In genomic region chr10:91257310-91257709, GRCh38 we compare ENCODE assay signal across 32 cellular contexts.
"Had no signal": no experiment of that assay in that cellular context is flagged by ENCODE, and none has a peak within 500 bp of the region (broad histone marks: within the 10 kb centered on the region; RNA-seq: fewer than 3 reads in every experiment).

No MANE protein-coding gene starts in this region.

- H3K27ac ChIP-seq: adrenal gland, ascending aorta, body of pancreas, brain microvascular endothelial cell, breast epithelium, cardiac muscle cell had no signal

- H3K36me3 ChIP-seq: cardiac muscle cell had no signal

- H3K27me3 ChIP-seq: adrenal gland, ascending aorta, body of pancreas, brain microvascular endothelial cell, breast epithelium, cardiac muscle cell had no signal

- DNase-seq: activated effector memory CD4-positive, alpha-beta T cell treated with anti-CD3 and anti-CD28 coated beads, Interleukin-2, amount 50 U/mL, for 16 hours; activated effector memory CD4-positive, alpha-beta T cell treated with Interleukin-2 at 50 U/mL for 16 hours; activated gamma-delta T cell; activated gamma-delta T cell treated with Interleukin-2 at 50 U/mL for 16 hours; activated naive CD4-positive, alpha-beta T cell; activated naive CD4-positive, alpha-beta T cell treated with anti-CD3 and anti-CD28 coated beads for 36 hours; activated naive CD4-positive, alpha-beta T cell treated with anti-CD3 and anti-CD28 coated beads, Interleukin-2, amount 10 ng/mL, durations not matched to agents 7 days and 5 days; activated naive CD4-positive, alpha-beta T cell treated with anti-CD3 and anti-CD28 coated beads, Interleukin-2, amount 50 U/mL, for 16 hours; activated naive CD4-positive, alpha-beta T cell treated with Interleukin-2 at 50 U/mL for 16 hours; activated naive CD8-positive, alpha-beta T cell treated with anti-CD3 and anti-CD28 coated beads for 36 hours; activated naive CD8-positive, alpha-beta T cell treated with anti-CD3 and anti-CD28 coated beads, Interleukin-2, amount 10 ng/mL, durations not matched to agents 7 days and 5 days; activated naive CD8-positive, alpha-beta T cell treated with anti-CD3 and anti-CD28 coated beads, Interleukin-2, amount 50 U/mL, for 24 hours; activated T-cell treated with anti-CD3 and anti-CD28 coated beads, Interleukin-2, amount 50 U/mL, for 1 hour; activated T-cell treated with anti-CD3 and anti-CD28 coated beads, Interleukin-2, amount 50 U/mL, for 24 hours; activated T-cell treated with anti-CD3 and anti-CD28 coated beads, Interleukin-2, amount 50 U/mL, for 4 hours; activated T-cell treated with anti-CD3 and anti-CD28 coated beads, Interleukin-2, amount 50 U/mL, for 48 hours; activated T-cell treated with anti-CD3 and anti-CD28 coated beads, Interleukin-2, amount 50 U/mL, for 72 hours; adrenal gland; amniotic stem cell; amygdala; anterior cingulate cortex; aorta; body of pancreas; brain microvascular endothelial cell; caudate nucleus; central memory CD4-positive, alpha-beta T cell; cerebellar nuclear complex had no signal

- ATAC-seq: activated naive CD4-positive, alpha-beta T cell treated with anti-CD3 and anti-CD28 coated beads, Interleukin-2, amount 50 U/mL, for 72 hours; activated naive CD8-positive, alpha-beta T cell treated with anti-CD3 and anti-CD28 coated beads, Interleukin-2, amount 50 U/mL, for 24 hours; activated T-cell treated with anti-CD3 and anti-CD28 coated beads, Interleukin-2, amount 50 U/mL, for 4 hours; activated T-cell treated with anti-CD3 and anti-CD28 coated beads, Interleukin-2, amount 50 U/mL, for 72 hours; activated T-helper 17 cell treated with anti-CD3 and anti-CD28 coated beads, Interleukin-2, amount 50 U/mL, for 72 hours; body of pancreas had no signal

- H3K9me3 ChIP-seq: adrenal gland, ascending aorta, body of pancreas, breast epithelium had no signal

- H3K4me3 ChIP-seq: adrenal gland, ascending aorta, body of pancreas, breast epithelium, cardiac muscle cell had no signal

- H3K4me1 ChIP-seq: adrenal gland, ascending aorta, body of pancreas, breast epithelium had no signal
